10 cellular contexts compared by ENCODE assay signal in genomic region chr15:61327019-61327631, GRCh38.
DNase-seq lines count a peak whose midpoint lies in the region; ATAC-seq and TF ChIP-seq lines count a peak whose summit lies in the region.
"Had no signal": no experiment of that assay in that cellular context is flagged by ENCODE, and none has a peak within 500 bp of the region (broad histone marks: within the 10 kb centered on the region; RNA-seq: fewer than 3 reads in every experiment).

No MANE protein-coding gene starts in this region.

- H4K20me1 ChIP-seq in Karpas-422 (ENCODE audit: insufficient read depth, low read depth, low read length): no peaks in the 10 kb centered on the region

- H2AFZ ChIP-seq in Karpas-422 (ENCODE audit: low read length): no peak overlapping the region

- H3K4me3 ChIP-seq in right cardiac atrium (ENCODE audit: low read length) (no peak overlapping the region), Karpas-422 (ENCODE audit: low read length) (no peak overlapping the region)

- H3K9me3 ChIP-seq in right cardiac atrium (ENCODE audit: control insufficient read depth, low read length) (no peaks in the 10 kb centered on the region), Karpas-422 (ENCODE audit: low read length) (no peaks in the 10 kb centered on the region)

- no peaks in the 10 kb centered on the region for H3K4me1 ChIP-seq in right cardiac atrium (ENCODE audit: control insufficient read depth, insufficient read depth, low read length)
- H3K4me1 ChIP-seq in Karpas-422 (ENCODE audit: low read length): no peaks in the 10 kb centered on the region

- intact Hi-C loops in right cardiac atrium (cut with DNase I): no loop called here

- 50% methylated on average over 8 of the region's 8 CpGs for WGBS in right cardiac atrium

- peak; percentile 21 for DNase-seq in GM13977 (ENCODE audit: low spot score)
- DNase-seq in NCI-H146 treated with DMSO at 0.1 percent for 48 hours (lab: John Stamatoyannopoulos, UW; ENCODE audit: unreplicated experiment): peak; percentile 44
- peak in 1 of 3 donors; percentile 54 for DNase-seq in right cardiac atrium
- DNase-seq in Karpas-422: no peak
- DNase-seq in iPS-NIHi7 (ENCODE audit: extremely low spot score): no peak
- DNase-seq in EL: no peak
- DNase-seq: posterior cingulate gyrus, T1000 had no signal

- H3K36me3 ChIP-seq in Karpas-422 (ENCODE audit: insufficient read depth, low read length): no peaks in the 10 kb centered on the region

- H3K27me3 ChIP-seq in right cardiac atrium (ENCODE audit: control insufficient read depth, insufficient read depth): no peaks in the 10 kb centered on the region
- H3K27me3 ChIP-seq in Karpas-422 (ENCODE audit: low read length): no peaks in the 10 kb centered on the region

- H3K4me2 ChIP-seq in Karpas-422 (ENCODE audit: low read depth, low read length, poor library complexity, severe bottlenecking): no peak overlapping the region

- in situ Hi-C loops in GM13977 (cut with MboI; ENCODE audit: low pct_unique_long_range_greater_than_20kb, low sequenced_read_pairs, unreplicated experiment): no loop called here

- no peaks in the 10 kb centered on the region for H3K9me2 ChIP-seq in Karpas-422 (replicated peaks; ENCODE audit: insufficient read depth, low read length)

- TF ChIP-seq CTCF in GM13977 (IDR thresholded peaks at IDR 0.05; ENCODE audit: extremely low read depth, insufficient read depth, missing control alignments): no peak

- H3K9ac ChIP-seq in Karpas-422 (ENCODE audit: low read length): no peak overlapping the region

- no peaks in the 10 kb centered on the region for H3K79me2 ChIP-seq in Karpas-422 (ENCODE audit: low read length)

- ATAC-seq in HG02642 (IDR thresholded peaks at IDR 0.05; ENCODE audit: poor library complexity, unreplicated experiment) (peak; percentile 64), right cardiac atrium (peak; percentile 56 to 59), HG02623 (IDR thresholded peaks at IDR 0.05; ENCODE audit: unreplicated experiment) (no peak)

- no peak overlapping the region for H3K27ac ChIP-seq in right cardiac atrium (ENCODE audit: low read length)
- H3K27ac ChIP-seq in Karpas-422 (ENCODE audit: low read length): no peak overlapping the region

Comparison
In these comparisons a context has a peak if more than half of its experiments do, and no peak if none do; other contexts are left out.
1. DNase-seq: peak in GM13977 (single experiment) and NCI-H146 treated with DMSO at 0.1 percent for 48 hours (single experiment); none in Karpas-422 (single experiment), iPS-NIHi7 (single experiment) and EL (single experiment).